ENCODE assay signal across 25 cellular contexts in genomic region chr6:4743026-4743425, GRCh38. TPM values are rescaled to one million over a fixed set of nuclear protein-coding genes. Genes with fewer than 3 reads are reported as not detected.
DNase-seq lines count a peak whose midpoint lies in the region; ATAC-seq, FAIRE-seq and TF ChIP-seq lines count a peak whose summit lies in the region.
"Had no signal": no experiment of that assay in that cellular context is flagged by ENCODE, and none has a peak within 500 bp of the region (broad histone marks: within the 10 kb centered on the region; RNA-seq: fewer than 3 reads in every experiment).

No MANE protein-coding gene starts in this region.

- TF ChIP-seq CTCF in K562 (IDR thresholded peaks at IDR 0.05 in 2 of 3, conservative IDR thresholded peaks at IDR 0.05 in 1 of 3; ENCODE audit: insufficient read depth in 2 of 3, low read depth in 1 of 3, low read length in 3 of 3): no peak
- no peak for TF ChIP-seq CTCF in keratinocyte (optimal IDR thresholded peaks at IDR 0.05 in 1 of 3, IDR thresholded peaks at IDR 0.05 in 1 of 3, conservative IDR thresholded peaks at IDR 0.05 in 1 of 3; ENCODE audit: extremely low read depth in 1 of 3, insufficient read depth in 2 of 3, low read length in 3 of 3)
- no peak for TF ChIP-seq CTCF in esophagus muscularis mucosa (IDR thresholded peaks at IDR 0.05)

- H3K27me3 ChIP-seq in K562 (ENCODE audit: control insufficient read depth in 2 of 2, insufficient read depth in 2 of 2, low read length in 2 of 2): peaks cover 0 to 4% of the 10 kb centered on the region in 2 experiments; a peak in 1 of 5 replicates
- no peaks in the 10 kb centered on the region for H3K27me3 ChIP-seq in keratinocyte (ENCODE audit: control insufficient read depth, extremely low read depth, insufficient read depth, low read length)
- H3K27me3 ChIP-seq in esophagus muscularis mucosa: no peaks in the 10 kb centered on the region
- H3K27me3 ChIP-seq: BE2C had no signal

- 5% methylated on average over 4 of the region's 4 CpGs for WGBS in K562 (ENCODE audit: insufficient coverage, low coverage, missing lambda C conversion rate)
- 66% methylated on average over 4 of the region's 4 CpGs for WGBS in esophagus muscularis mucosa

- DNase-seq in EH (ENCODE audit: low read depth): peak; percentile 10
- peak; percentile 30 for DNase-seq in OCI-M1 (lab: John Stamatoyannopoulos, UW)
- DNase-seq in K562 (ENCODE audit: extremely low read depth in 1 of 4, low spot score in 3 of 4): no peak
- DNase-seq in keratinocyte (ENCODE audit: low read depth, low spot score): peak; percentile 25
- no peak for DNase-seq in stimulated activated CD4-positive, alpha-beta T cell treated with anti-CD3 and anti-CD28 coated beads, Interleukin-4, amount 100 ng/mL, for 4 hours
- no peak for DNase-seq in esophagus muscularis mucosa (ENCODE audit: extremely low spot score)
- no peak for DNase-seq in nucleus accumbens (lab: John Stamatoyannopoulos, UW)
- DNase-seq: ACHN; BE2C; CD8-positive, alpha-beta memory T cell; DMS79 treated with DMSO at 0.1 percent for 48 hours; GM23248; H9; HFFc6; NCI-H1092 treated with DMSO at 0.1 percent for 48 hours; NCI-H1436; NCI-H187 treated with DMSO at 0.1 percent for 48 hours; NCI-H446; NCI-H524 treated with DMSO at 0.1 percent for 48 hours; SIG-M5 had no signal

- H2AFZ ChIP-seq in K562 (ENCODE audit: low read depth, low read length) (no peak overlapping the region), keratinocyte (ENCODE audit: control insufficient read depth, low read length) (no peak overlapping the region)
- H2AFZ ChIP-seq: GM23248 had no signal

- TF ChIP-seq EP300 in K562 (IDR thresholded peaks at IDR 0.05; ENCODE audit: low read length): no peak
- TF ChIP-seq EP300 in esophagus muscularis mucosa (IDR thresholded peaks at IDR 0.05): no peak

- H3K9ac ChIP-seq in K562 (ENCODE audit: insufficient read depth in 1 of 2, low read depth in 2 of 2, low read length in 2 of 2) (no peak overlapping the region), keratinocyte (ENCODE audit: control insufficient read depth, extremely low read depth, insufficient read depth, low read length) (no peak overlapping the region)
- H3K9ac ChIP-seq: GM23248 had no signal

- BruUV-seq in K562 (replicated peaks; lab: Mats Ljungman, UMichigan): no TSS peak

- no peaks in the 10 kb centered on the region for H3K79me2 ChIP-seq in K562 (ENCODE audit: control insufficient read depth, insufficient read depth, low read length)
- no peaks in the 10 kb centered on the region for H3K79me2 ChIP-seq in keratinocyte (ENCODE audit: control insufficient read depth, insufficient read depth, low read length)

- H3K4me3 ChIP-seq in K562 (no peak overlapping the region), keratinocyte (ENCODE audit: control insufficient read depth in 2 of 3, extremely low read depth in 1 of 3, insufficient read depth in 2 of 3, low read depth in 1 of 3, low read length in 3 of 3) (no peak overlapping the region), esophagus muscularis mucosa (no peak overlapping the region)
- H3K4me3 ChIP-seq: GM23248, SK-N-MC had no signal

- H3K27ac ChIP-seq in K562 (ENCODE audit: extremely low read depth, low read depth, low read length) (no peak overlapping the region), keratinocyte (ENCODE audit: control insufficient read depth, insufficient read depth, low read length) (no peak overlapping the region), esophagus muscularis mucosa (replicated peaks in 1 of 4) (no peak overlapping the region)
- H3K27ac ChIP-seq: 22Rv1, GM23248, SK-N-MC had no signal

- H4K20me1 ChIP-seq in K562 (replicated peaks; ENCODE audit: control insufficient read depth, insufficient read depth, low read length) (no peaks in the 10 kb centered on the region), keratinocyte (ENCODE audit: control insufficient read depth, extremely low read depth, insufficient read depth, low read length) (no peaks in the 10 kb centered on the region)

- H3K4me2 ChIP-seq in K562 (ENCODE audit: insufficient read depth, low read length) (no peak overlapping the region), keratinocyte (ENCODE audit: control insufficient read depth, extremely low read depth, insufficient read depth, low read depth, low read length) (peak overlapping the region; percentile 11)

- in situ Hi-C loops in K562 (cut with MboI): no loop called here

- H3K36me3 ChIP-seq in K562 (ENCODE audit: control insufficient read depth, insufficient read depth, low read length) (no peaks in the 10 kb centered on the region), keratinocyte (ENCODE audit: control insufficient read depth in 2 of 2, extremely low read depth in 1 of 2, insufficient read depth in 2 of 2, low read length in 2 of 2) (no peaks in the 10 kb centered on the region), esophagus muscularis mucosa (no peaks in the 10 kb centered on the region)
- H3K36me3 ChIP-seq: BE2C had no signal

- no peaks in the 10 kb centered on the region for H3K9me1 ChIP-seq in K562 (ENCODE audit: control insufficient read depth, insufficient read depth, low read length)
- H3K9me1 ChIP-seq in keratinocyte (ENCODE audit: control insufficient read depth, extremely low read depth, insufficient read depth, low read length): no peaks in the 10 kb centered on the region

- 0 out of 3 replicates have a peak, but pooled peaks have one; percentile 22 for ATAC-seq in K562
- no peak for ATAC-seq in HG03565 (IDR thresholded peaks at IDR 0.05; ENCODE audit: unreplicated experiment)
- ATAC-seq: Panc1 had no signal

- no peaks in the 10 kb centered on the region for H3K9me3 ChIP-seq in K562 (replicated peaks; ENCODE audit: control insufficient read depth, insufficient read depth, low read depth, low read length)
- no peaks in the 10 kb centered on the region for H3K9me3 ChIP-seq in keratinocyte (ENCODE audit: control insufficient read depth, low read depth, low read length)
- H3K9me3 ChIP-seq in esophagus muscularis mucosa: no peaks in the 10 kb centered on the region
- H3K9me3 ChIP-seq: BE2C had no signal

- FAIRE-seq in K562 (lab: Jason Lieb, UNC) (no peak), keratinocyte (lab: Jason Lieb, UNC) (peak; percentile 75)
- FAIRE-seq: GM18507 had no signal

- intact Hi-C loops in K562 (cut with micrococcal nuclease): no loop called here
- intact Hi-C loops in esophagus muscularis mucosa (cut with DNase I): no loop called here

- POLR2A ChIA-PET in K562 (lab: Yijun Ruan, JAX): interaction anchor here (1.6 to 2.3 kb wide), 2 partner anchors 9 to 15 kb away, joined by 6 to 10 read pairs; no protein-coding TSS in a partner anchor

- TF ChIP-seq POLR2A in K562 (conservative IDR thresholded peaks at IDR 0.05) (no peak), esophagus muscularis mucosa (IDR thresholded peaks at IDR 0.05; ENCODE audit: low read depth) (no peak)

- CTCF ChIA-PET in K562 (lab: Yijun Ruan, JAX; ENCODE audit: low intra/inter-chr PET ratio): no interaction called here

- dilution Hi-C loops in keratinocyte (cut with MboI; ENCODE audit: extremely low pct_ligation_motif_present, low sequenced_read_pairs): no loop called here

- TF ChIP-seq RAD21 in K562 (CRISPR knock-in tag; conservative IDR thresholded peaks at IDR 0.05 in 1 of 2, IDR thresholded peaks at IDR 0.05 in 1 of 2): no peak

- H3K4me1 ChIP-seq in K562 (replicated peaks in 1 of 2; ENCODE audit: control insufficient read depth in 2 of 2, insufficient read depth in 2 of 2, low read length in 2 of 2) (peaks cover 3 to 4% of the 10 kb centered on the region in 2 experiments; a peak in 2 of 5 replicates), keratinocyte (ENCODE audit: control insufficient read depth, extremely low read depth, insufficient read depth, low read length) (peaks cover 20% of the 10 kb centered on the region), esophagus muscularis mucosa (no peaks in the 10 kb centered on the region)
- H3K4me1 ChIP-seq: BE2C had no signal

TF ChIP-seq in K562, 482 proteins besides CTCF, POLR2A, EP300 and RAD21:
- TF ChIP-seq KLF6 (CRISPR knock-in tag; IDR thresholded peaks at IDR 0.05; ENCODE audit: borderline replicate concordance) (no peak), CBFA2T3 (IDR thresholded peaks at IDR 0.05) (peak; percentile 13; the same call in 1 of the 2 replicates), SAFB (IDR thresholded peaks at IDR 0.05; ENCODE audit: borderline replicate concordance, low read depth, low read length) (no peak)

RNA-seq across cellular contexts. Expression of gene CDYL, which starts 33.2 kb away (rescaled TPM):
- total RNA-seq in K562 (2011; cell fraction: chromatin; rRNA removed; ENCODE audit: low replicate concordance): 97.4 and 107 TPM in 2 replicates
- 24.0 and 27.2 TPM in 2 replicates for total RNA-seq in K562 (2011; cell fraction: nucleolus; rRNA removed)
- total RNA-seq in K562 (2011; cell fraction: nucleoplasm; rRNA removed): 47.5 and 53.3 TPM in 2 replicates
- total RNA-seq in K562 (2014; rRNA removed) (28.2 and 29.1 TPM in 2 replicates), K562 (2014; rRNA removed; fragmentation: Illumina TruSeq; extraction: Trizol) (40.8 and 49.6 TPM in 2 replicates), K562 (2015; rRNA removed; fragmentation: Illumina TruSeq; extraction: Trizol) (40.1 and 43.3 TPM in 2 replicates), K562 (2021) (42.3 and 44.8 TPM in 2 replicates), esophagus muscularis mucosa (10 to 100 TPM; 41.9 to 52.3 (median 45.7) TPM)
- polyA plus RNA-seq in K562 (2011; rRNA removed) (45.2 and 45.8 TPM in 2 replicates), K562 (2014; fragmentation: Illumina TruSeq; extraction: Trizol) (39.0 and 42.1 TPM in 2 replicates), K562 (2014; fragmentation: Nextera tagmentation; extraction: Ambion mirVana) (1 to 10 TPM; 8.1 to 8.9 TPM), K562 (2014; rRNA removed) (21.9 and 23.0 TPM in 2 replicates), keratinocyte (37.1 to 48.0 TPM (median 42.6 TPM) in 3 replicates)
- polyA plus RNA-seq in K562 (2011; cell fraction: cytosol; rRNA removed): 17.9 and 27.1 TPM in 2 replicates
- polyA plus RNA-seq in K562 (2011; cell fraction: nucleus; rRNA removed): 32.7 and 41.9 TPM in 2 replicates
- polyA plus RNA-seq in K562 (2012): 19.0 and 20.5 TPM in 2 replicates
- polyA minus RNA-seq in K562 (2011; rRNA and poly(A)+ RNA removed): 137 and 190 TPM in 2 replicates
- 45.0 and 56.9 TPM in 2 replicates for polyA minus RNA-seq in K562 (2011; cell fraction: cytosol; rRNA and poly(A)+ RNA removed)
- 19.1 and 40.3 TPM in 2 replicates for polyA minus RNA-seq in K562 (2011; cell fraction: nucleus; rRNA and poly(A)+ RNA removed)
- polyA plus RNA-seq in keratinocyte (2011; ENCODE audit: low read depth): 62.9 TPM
- 36.8 and 57.4 TPM in 2 replicates for polyA plus RNA-seq in keratinocyte (2011; cell fraction: cytosol; rRNA removed)
- polyA plus RNA-seq in keratinocyte (2011; cell fraction: nucleus; rRNA removed): 53.4 and 60.3 TPM in 2 replicates
- 30.4 and 42.8 TPM in 2 replicates for polyA plus RNA-seq in keratinocyte (2012; ENCODE audit: low replicate concordance)
- polyA minus RNA-seq in keratinocyte: 34.7 to 78.3 TPM (median 68.1 TPM) in 3 replicates
- 49.5 TPM for polyA minus RNA-seq in keratinocyte (2011; cell fraction: cytosol; rRNA and poly(A)+ RNA removed)
- 31.5 and 54.2 TPM in 2 replicates for polyA minus RNA-seq in keratinocyte (2011; cell fraction: nucleus; rRNA and poly(A)+ RNA removed)

Comparison
In these comparisons a context has a peak if more than half of its experiments do, and no peak if none do; other contexts are left out.
1. DNase-seq: peak in EH (single experiment), OCI-M1 (single experiment) and keratinocyte (single experiment); none in K562 (0 of 4), stimulated activated CD4-positive, alpha-beta T cell treated with anti-CD3 and anti-CD28 coated beads, Interleukin-4, amount 100 ng/mL, for 4 hours (0 of 2), esophagus muscularis mucosa (single experiment) and nucleus accumbens (0 of 56).